Comparison of ENCODE assay signal across 9 cellular contexts in genomic region chr16:77359065-77359502, GRCh38.
A peak's percentile ranks its signal among the peaks of the same experiment; 100 is the strongest.
DNase-seq lines count a peak whose midpoint lies in the region; ATAC-seq and TF ChIP-seq lines count a peak whose summit lies in the region.
"Had no signal": no experiment of that assay in that cellular context is flagged by ENCODE, and none has a peak within 500 bp of the region (broad histone marks: within the 10 kb centered on the region; RNA-seq: fewer than 3 reads in every experiment).

No MANE protein-coding gene starts in this region.

- peaks cover 25% of the 10 kb centered on the region for H3K27me3 ChIP-seq in RWPE2 (ENCODE audit: insufficient read depth, poor library complexity, severe bottlenecking)
- no peaks in the 10 kb centered on the region for H3K27me3 ChIP-seq in hepatocyte

- no peak overlapping the region for H3K4me3 ChIP-seq in RWPE2 (ENCODE audit: severe bottlenecking)
- no peak overlapping the region for H3K4me3 ChIP-seq in hepatocyte

- no peaks in the 10 kb centered on the region for H3K4me1 ChIP-seq in RWPE2 (ENCODE audit: insufficient read depth, poor library complexity, severe bottlenecking)
- H3K4me1 ChIP-seq in hepatocyte (ENCODE audit: insufficient read depth) = peaks cover 4% of the 10 kb centered on the region

- H4K20me1 ChIP-seq in hepatocyte (ENCODE audit: insufficient read depth, poor library complexity, severe bottlenecking) = no peaks in the 10 kb centered on the region

- peak overlapping the region; percentile 21 for H3K4me2 ChIP-seq in hepatocyte

- H2AFZ ChIP-seq in hepatocyte = no peak overlapping the region

- H3K36me3 ChIP-seq in RWPE2 (ENCODE audit: low read depth) (no peaks in the 10 kb centered on the region), hepatocyte (replicated peaks; ENCODE audit: insufficient read depth, low read depth) (no peaks in the 10 kb centered on the region)

- H3K27ac ChIP-seq in RWPE2 (ENCODE audit: poor library complexity, severe bottlenecking) (no peak overlapping the region), hepatocyte (peak overlapping the region; percentile 29)
- H3K27ac ChIP-seq: 22Rv1 had no signal

- peak; percentile 18 for DNase-seq in DMS79 (lab: John Stamatoyannopoulos, UW)
- no peak for DNase-seq in DMS79 treated with DMSO at 0.1 percent for 48 hours (lab: John Stamatoyannopoulos, UW)
- DNase-seq in RWPE2 (ENCODE audit: low spot score) = no peak
- DNase-seq in hepatocyte (ENCODE audit: low spot score) = peak; percentile 54
- DNase-seq in stromal cell of bone marrow (ENCODE audit: low read depth) = peak; percentile 75
- DNase-seq in middle frontal gyrus (ENCODE audit: extremely low spot score, low spot score) = no peak
- no peak for DNase-seq in stimulated activated naive CD8-positive, alpha-beta T cell treated with anti-CD3 and anti-CD28 coated beads, Interleukin-15, Interleukin-2, amounts not matched to agents 100 U/mL and 50 U/mL, for 24 hours

- WGBS in hepatocyte (ENCODE audit: low lambda C conversion rate, missing lambda C conversion rate) = 40% methylated on average over 4 of the region's 4 CpGs

- ATAC-seq in RWPE2 (ENCODE audit: low read depth) = peak; percentile 89
- ATAC-seq in HG02588 (IDR thresholded peaks at IDR 0.05; ENCODE audit: unreplicated experiment) = no peak
- ATAC-seq in stimulated activated naive CD8-positive, alpha-beta T cell treated with anti-CD3 and anti-CD28 coated beads, Interleukin-15, Interleukin-2, amounts not matched to agents 100 U/mL and 50 U/mL, for 24 hours = no peak

- no peaks in the 10 kb centered on the region for H3K9me2 ChIP-seq in hepatocyte (replicated peaks; ENCODE audit: insufficient read depth)

- TF ChIP-seq CTCF in RWPE2 (IDR thresholded peaks at IDR 0.05; ENCODE audit: poor library complexity, severe bottlenecking) (no peak), hepatocyte (IDR thresholded peaks at IDR 0.05; ENCODE audit: poor library complexity) (no peak)

- H3K79me2 ChIP-seq in hepatocyte = no peaks in the 10 kb centered on the region

- H3K9me3 ChIP-seq in RWPE2 (ENCODE audit: severe bottlenecking) (no peaks in the 10 kb centered on the region), hepatocyte (ENCODE audit: low read depth) (no peaks in the 10 kb centered on the region)

Comparison
In these comparisons a context has a peak if more than half of its experiments do, and no peak if none do; other contexts are left out.
1. DNase-seq: peak in DMS79 (single experiment), hepatocyte (single experiment) and stromal cell of bone marrow (single experiment); none in DMS79 treated with DMSO at 0.1 percent for 48 hours (single experiment), RWPE2 (single experiment), middle frontal gyrus (single experiment) and stimulated activated naive CD8-positive, alpha-beta T cell treated with anti-CD3 and anti-CD28 coated beads, Interleukin-15, Interleukin-2, amounts not matched to agents 100 U/mL and 50 U/mL, for 24 hours (single experiment).